In the genomic region with DNA sequence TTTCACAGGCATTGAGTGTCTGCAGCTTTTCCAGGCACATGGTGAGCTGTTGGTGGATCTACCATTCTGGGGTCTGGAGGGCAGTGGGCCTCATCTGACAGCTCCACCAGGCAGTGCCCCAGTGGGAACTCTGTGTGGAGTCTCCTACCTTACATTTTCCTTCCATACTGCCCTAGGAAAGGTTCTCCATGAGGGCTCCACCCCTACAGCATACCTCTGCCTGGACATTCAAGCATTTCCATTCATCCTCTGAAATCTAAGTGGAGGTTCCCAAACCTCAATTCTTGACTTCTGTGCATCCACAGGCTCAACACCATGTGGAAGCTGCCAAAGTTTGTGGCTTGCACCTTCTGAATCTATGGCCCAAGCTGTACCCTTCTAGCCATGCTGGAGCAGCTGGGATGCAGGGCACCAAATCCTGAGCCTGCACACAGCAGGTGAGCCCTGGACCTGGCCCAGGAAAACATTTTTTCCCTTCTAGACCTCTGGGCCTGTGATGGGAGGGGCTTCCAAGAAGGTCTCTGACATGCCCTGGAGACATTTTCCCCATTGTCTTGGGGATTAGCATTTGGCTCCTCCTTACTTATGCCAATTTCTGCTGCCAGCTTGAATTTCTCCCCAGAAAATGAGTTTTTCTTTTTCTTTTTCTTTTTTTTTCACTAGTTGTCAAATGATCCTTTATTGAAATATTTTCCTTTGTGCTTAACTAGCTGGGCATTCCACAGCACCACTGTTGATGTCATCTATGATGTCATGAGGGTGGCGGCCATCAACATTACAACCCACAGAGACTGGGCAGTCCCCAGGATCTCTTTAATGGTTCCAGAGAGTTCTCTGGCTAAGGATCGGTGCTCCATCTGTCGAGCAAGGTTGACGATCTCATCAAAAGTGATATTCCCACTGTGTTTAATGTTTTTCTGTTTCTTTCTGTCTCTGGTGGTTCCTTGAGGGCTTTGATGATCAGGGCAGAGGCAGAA, we compare ENCODE assay signal across 10 cellular contexts. TPM values are rescaled to one million over a fixed set of nuclear protein-coding genes. Genes with fewer than 3 reads are reported as not detected.
DNase-seq lines count a peak whose midpoint lies in the region; ATAC-seq, FAIRE-seq and TF ChIP-seq lines count a peak whose summit lies in the region.
"Not testable (repeated sequence)": the region's sequence is repeated elsewhere in the genome, so short reads cannot be mapped to it uniquely, and the experiment has no call there.
"Had no signal": no experiment of that assay in that cellular context is flagged by ENCODE, and none has a peak within 500 bp of the region (broad histone marks: within the 10 kb centered on the region; RNA-seq: fewer than 3 reads in every experiment).

No MANE protein-coding gene starts in this region.

- H3K4me3 Mint-ChIP-seq in endodermal cell = not testable (repeated sequence)

- not testable (repeated sequence) for ATAC-seq in HepG2

- not testable (repeated sequence) for H3K4me1 ChIP-seq in GM23248 (ENCODE audit: insufficient read depth); endodermal cell (ENCODE audit: control insufficient read depth, insufficient read depth, low read length)
- H3K4me1 ChIP-seq in HepG2 (ENCODE audit: insufficient read depth, low read length) = peaks cover 17% of the 10 kb centered on the region

- in situ Hi-C loops in GM23248 (cut with MboI) (loop anchor here (25.0 kb wide), 1 partner anchor 521 kb away; no protein-coding TSS in a partner anchor), HepG2 (cut with HindIII; ENCODE audit: extremely low pct_ligation_motif_present, low pct_unique_long_range_greater_than_20kb) (loop anchor here (10.0 kb wide), 1 partner anchor 269 kb away; no protein-coding TSS in a partner anchor)

- H3K9me2 ChIP-seq in GM23248 (ENCODE audit: insufficient read depth) = not testable (repeated sequence)

- H2AFZ ChIP-seq in GM23248; HepG2 (ENCODE audit: low read length): not testable (repeated sequence)

- H3K4me1 Mint-ChIP-seq in endodermal cell = not testable (repeated sequence)

- not testable (repeated sequence) for H3K27ac ChIP-seq in GM23248; endodermal cell (ENCODE audit: low read depth, low read length); HepG2 (ENCODE audit: extremely low read length, insufficient read depth, low read length)

- intact Hi-C loops in HepG2 (cut with micrococcal nuclease; ENCODE audit: unreplicated experiment) = loop anchor here (10.0 kb wide), 1 partner anchor 119 kb away; no protein-coding TSS in a partner anchor

- not testable (repeated sequence) for TF ChIP-seq RAD21 in HepG2 (CRISPR knock-in tag; IDR thresholded peaks at IDR 0.05)

- not testable (repeated sequence) for H3K36me3 ChIP-seq in GM23248 (ENCODE audit: low read depth); endodermal cell (ENCODE audit: control insufficient read depth, insufficient read depth, low read length); HepG2 (replicated peaks in 1 of 2; ENCODE audit: control insufficient read depth in 1 of 2, insufficient read depth in 2 of 2, low read length in 2 of 2)

- not testable (repeated sequence) for TF ChIP-seq POLR2A in HepG2 (IDR thresholded peaks at IDR 0.05; ENCODE audit: insufficient read depth in 1 of 2, low read depth in 2 of 2, low read length in 2 of 2)

- H3K4me2 ChIP-seq in GM23248 (ENCODE audit: unreplicated experiment); HepG2 (ENCODE audit: low read depth, low read length): not testable (repeated sequence)

- not testable (repeated sequence) for H3K9ac ChIP-seq in GM23248; endodermal cell (ENCODE audit: extremely low read depth, low read length, poor library complexity, severe bottlenecking); HepG2 (ENCODE audit: insufficient read depth, low read depth, low read length)

- CTCF ChIA-PET in HepG2 (lab: Yijun Ruan, JAX; ENCODE audit: low intra/inter-chr PET ratio, low total read pairs) = not testable (repeated sequence)

- H3K79me2 ChIP-seq in GM23248 (ENCODE audit: insufficient read depth); HepG2 (ENCODE audit: insufficient read depth, low read length): not testable (repeated sequence)

- H3K9me3 Mint-ChIP-seq in endodermal cell = peaks cover 25% of the 10 kb centered on the region

- not testable (repeated sequence) for TF ChIP-seq CTCF in endodermal cell (conservative IDR thresholded peaks at IDR 0.05); fibroblast of the aortic adventitia (IDR thresholded peaks at IDR 0.05; ENCODE audit: insufficient read depth, low read length); HepG2 (CRISPR knock-in tag; IDR thresholded peaks at IDR 0.05)

- not testable (repeated sequence) for BruUV-seq in HepG2 (replicated peaks; lab: Mats Ljungman, UMichigan)

- H3K27me3 Mint-ChIP-seq in endodermal cell (ENCODE audit: insufficient read depth) = not testable (repeated sequence)

- POLR2A ChIA-PET in HepG2 (lab: Yijun Ruan, JAX) = not testable (repeated sequence)

- H4K20me1 ChIP-seq in GM23248 (ENCODE audit: insufficient read depth); HepG2 (ENCODE audit: insufficient read depth, low read length): not testable (repeated sequence)

- H3K27me3 ChIP-seq in GM23248 (replicated peaks; ENCODE audit: insufficient read depth); endodermal cell (ENCODE audit: control insufficient read depth, insufficient read depth, low read length, poor library complexity, severe bottlenecking); HepG2 (ENCODE audit: control insufficient read depth in 1 of 2, insufficient read depth in 2 of 2, low read length in 2 of 2): not testable (repeated sequence)

- H3F3A ChIP-seq in GM23248 (ENCODE audit: insufficient read depth) = not testable (repeated sequence)

- H3K9me3 ChIP-seq in GM23248 (ENCODE audit: low read depth) = not testable (repeated sequence)
- H3K9me3 ChIP-seq in endodermal cell (ENCODE audit: control insufficient read depth, low read length) (peaks cover 12% of the 10 kb centered on the region), HepG2 (ENCODE audit: low read length) (peaks cover 12% of the 10 kb centered on the region; the same call in 1 of the 2 replicates)

- FAIRE-seq in HepG2 (lab: Jason Lieb, UNC) = not testable (repeated sequence)

- not testable (repeated sequence) for H3K27ac Mint-ChIP-seq in endodermal cell

- WGBS in GM23248 (ENCODE audit: low coverage in 1 of 2, low lambda C conversion rate in 2 of 2, missing lambda C conversion rate in 2 of 2), 2 experiments = 32 to 48% methylated on average over 4 of the region's 4 CpGs
- WGBS in endodermal cell (ENCODE audit: insufficient coverage in 1 of 2, insufficient read length in 1 of 2), 2 experiments = 85 to 87% methylated on average over 3 to 4 of the region's 4 CpGs
- WGBS in HepG2 (ENCODE audit: low lambda C conversion rate) = 22% methylated on average over 4 of the region's 4 CpGs

- DNase-seq in DMS 273 (lab: John Stamatoyannopoulos, UW; ENCODE audit: unreplicated experiment) (peak; percentile 10), GM23248 (peak; percentile 22), endodermal cell (peak; percentile 22), fibroblast of the aortic adventitia (ENCODE audit: low read depth) (peak; percentile 30)
- peak; percentile 24 for DNase-seq in activated CD8-positive, alpha-beta memory T cell treated with anti-CD3 and anti-CD28 coated beads for 24 hours
- not testable (repeated sequence) for DNase-seq in HepG2 (ENCODE audit: low spot score)

- not testable (repeated sequence) for H3K36me3 Mint-ChIP-seq in endodermal cell (ENCODE audit: low read depth)

- TF ChIP-seq EP300 in HepG2 (IDR thresholded peaks at IDR 0.05; ENCODE audit: low read depth in 2 of 2, low read length in 2 of 2); HepG2 (CRISPR knock-in tag; IDR thresholded peaks at IDR 0.05; ENCODE audit: borderline replicate concordance): not testable (repeated sequence)

- H3K4me3 ChIP-seq in GM23248; endodermal cell (ENCODE audit: low read length); fibroblast of the aortic adventitia (ENCODE audit: low read depth, low read length); HepG2 (replicated peaks in 1 of 3; ENCODE audit: insufficient read depth in 1 of 3, low read depth in 2 of 3, low read length in 3 of 3): not testable (repeated sequence)

RNA-seq across cellular contexts. Expression of a gene that starts 11.0 kb away (rescaled TPM):
- not detected in 2 replicates for total RNA-seq in GM23248 (2014; rRNA removed; shearing (Covaris generic))
- polyA plus RNA-seq in GM23248 (2016; fragmentation: Nextera tagmentation; extraction: Ambion mirVana) = not detected in 2 replicates
- total RNA-seq in endodermal cell = not detected
- polyA plus RNA-seq in endodermal cell (2013, experiment 1 of 2) = not detected
- not detected for polyA plus RNA-seq in endodermal cell (2013, experiment 2 of 2)
- total RNA-seq in fibroblast of the aortic adventitia (ENCODE audit: low replicate concordance) = not detected in 2 replicates
- total RNA-seq in HepG2 (2016; rRNA removed; fragmentation: Illumina TruSeq; extraction: Trizol) = not detected in 2 replicates
- total RNA-seq in HepG2 (2016; cell fraction: cytosol; rRNA removed; fragmentation: Illumina TruSeq; extraction: Trizol; ENCODE audit: low read depth) = not detected in 2 replicates
- not detected in 2 replicates for total RNA-seq in HepG2 (2016; cell fraction: insoluble cytoplasmic fraction; rRNA removed; fragmentation: Illumina TruSeq; extraction: Trizol)
- not detected in 2 replicates for total RNA-seq in HepG2 (2016; cell fraction: membrane; rRNA removed; fragmentation: Illumina TruSeq; extraction: Trizol)
- total RNA-seq in HepG2 (2016; cell fraction: nucleus; rRNA removed; fragmentation: Illumina TruSeq; extraction: Trizol) = not detected in 2 replicates
- polyA plus RNA-seq in HepG2 (2011; rRNA removed) = not detected in 2 replicates
- not detected in 2 replicates for polyA plus RNA-seq in HepG2 (2011; cell fraction: cytosol; rRNA removed)
- not detected in 2 replicates for polyA plus RNA-seq in HepG2 (2011; cell fraction: nucleus; rRNA removed)
- not detected in 2 replicates for polyA plus RNA-seq in HepG2 (2012)
- polyA plus RNA-seq in HepG2 (2016; cell fraction: cytosol; fragmentation: Illumina TruSeq; extraction: Trizol; ENCODE audit: low read depth) = not detected in 2 replicates
- polyA plus RNA-seq in HepG2 (2016; cell fraction: insoluble cytoplasmic fraction; fragmentation: Illumina TruSeq; extraction: Trizol; ENCODE audit: low read depth) = not detected in 2 replicates
- polyA plus RNA-seq in HepG2 (2016; cell fraction: membrane; fragmentation: Illumina TruSeq; extraction: Trizol; ENCODE audit: low read depth) = not detected in 2 replicates
- polyA plus RNA-seq in HepG2 (2016; cell fraction: nucleus; fragmentation: Illumina TruSeq; extraction: Trizol; ENCODE audit: insufficient read depth, low read depth) = not detected in 2 replicates
- not detected in 2 replicates for polyA minus RNA-seq in HepG2 (2011; rRNA and poly(A)+ RNA removed; ENCODE audit: low replicate concordance)
- polyA minus RNA-seq in HepG2 (2011; cell fraction: cytosol; rRNA and poly(A)+ RNA removed) = not detected in 2 replicates
- polyA minus RNA-seq in HepG2 (2011; cell fraction: nucleus; rRNA and poly(A)+ RNA removed) = not detected in 2 replicates
- total RNA-seq: Calu3; CD4-positive, alpha-beta memory T cell; G401 had no signal
- polyA plus RNA-seq: BJ had no signal

RNA-seq across cellular contexts. Expression of a gene that starts 41.4 kb away (rescaled TPM):
- total RNA-seq in GM23248 (2014; rRNA removed; shearing (Covaris generic)) = 30.1 and 33.9 TPM in 2 replicates
- polyA plus RNA-seq in GM23248 (2016; fragmentation: Nextera tagmentation; extraction: Ambion mirVana) (12.4 and 14.0 TPM in 2 replicates), HepG2 (2011; rRNA removed) (24.9 and 25.6 TPM in 2 replicates)
- total RNA-seq in endodermal cell (10 to 100 TPM; 54.1 to 74.3 TPM), fibroblast of the aortic adventitia (ENCODE audit: low replicate concordance) (59.1 and 73.2 TPM in 2 replicates), HepG2 (2016; rRNA removed; fragmentation: Illumina TruSeq; extraction: Trizol) (39.9 and 52.9 TPM in 2 replicates)
- polyA plus RNA-seq in endodermal cell (2013, experiment 1 of 2) = 29.5 TPM
- polyA plus RNA-seq in endodermal cell (2013, experiment 2 of 2) = 25.3 TPM
- 12.8 and 14.5 TPM in 2 replicates for total RNA-seq in HepG2 (2016; cell fraction: cytosol; rRNA removed; fragmentation: Illumina TruSeq; extraction: Trizol; ENCODE audit: low read depth)
- total RNA-seq in HepG2 (2016; cell fraction: insoluble cytoplasmic fraction; rRNA removed; fragmentation: Illumina TruSeq; extraction: Trizol) = 40.0 and 51.5 TPM in 2 replicates
- total RNA-seq in HepG2 (2016; cell fraction: membrane; rRNA removed; fragmentation: Illumina TruSeq; extraction: Trizol) = 25.1 and 28.6 TPM in 2 replicates
- total RNA-seq in HepG2 (2016; cell fraction: nucleus; rRNA removed; fragmentation: Illumina TruSeq; extraction: Trizol) = 40.8 and 45.7 TPM in 2 replicates
- 11.6 and 17.6 TPM in 2 replicates for polyA plus RNA-seq in HepG2 (2011; cell fraction: cytosol; rRNA removed)
- polyA plus RNA-seq in HepG2 (2011; cell fraction: nucleus; rRNA removed) = 13.1 and 18.9 TPM in 2 replicates
- polyA plus RNA-seq in HepG2 (2012) = 23.3 and 24.2 TPM in 2 replicates
- polyA plus RNA-seq in HepG2 (2016; cell fraction: cytosol; fragmentation: Illumina TruSeq; extraction: Trizol; ENCODE audit: low read depth) = 1.5 and 1.6 TPM in 2 replicates
- polyA plus RNA-seq in HepG2 (2016; cell fraction: insoluble cytoplasmic fraction; fragmentation: Illumina TruSeq; extraction: Trizol; ENCODE audit: low read depth) = 33.3 and 35.1 TPM in 2 replicates
- 7.6 and 9.5 TPM in 2 replicates for polyA plus RNA-seq in HepG2 (2016; cell fraction: membrane; fragmentation: Illumina TruSeq; extraction: Trizol; ENCODE audit: low read depth)
- polyA plus RNA-seq in HepG2 (2016; cell fraction: nucleus; fragmentation: Illumina TruSeq; extraction: Trizol; ENCODE audit: insufficient read depth, low read depth) = 26.1 and 32.2 TPM in 2 replicates
- polyA minus RNA-seq in HepG2 (2011; rRNA and poly(A)+ RNA removed; ENCODE audit: low replicate concordance) = 27.9 and 28.2 TPM in 2 replicates
- polyA minus RNA-seq in HepG2 (2011; cell fraction: cytosol; rRNA and poly(A)+ RNA removed) = 23.9 and 34.8 TPM in 2 replicates
- polyA minus RNA-seq in HepG2 (2011; cell fraction: nucleus; rRNA and poly(A)+ RNA removed) = 57.9 and 63.0 TPM in 2 replicates
